ENCODE assay signal across 8 cellular contexts in genomic region chr6:53651764-53652401, GRCh38. TPM values are rescaled to one million over a fixed set of nuclear protein-coding genes. Genes with fewer than 3 reads are reported as not detected.
DNase-seq lines count a peak whose midpoint lies in the region; ATAC-seq lines count a peak whose summit lies in the region.

No MANE protein-coding gene starts in this region.

- CTCF ChIA-PET in activated CD4-positive, alpha-beta memory T cell treated with anti-CD3 and anti-CD28 coated beads, Interleukin-2, amount 10 ng/mL, durations not matched to agents 7 days and 5 days (lab: Charles Lee): interaction anchor here (0.8 to 5.6 kb wide), 20 partner anchors 10 to 168 kb away, joined by 3 to 97 read pairs (median 5); partner anchors contain the start of gene GCLC

- H3K27me3 Mint-ChIP-seq in activated CD4-positive, alpha-beta memory T cell treated with anti-CD3 and anti-CD28 coated beads, Interleukin-2, amount 10 ng/mL, durations not matched to agents 7 days and 5 days: peaks cover 5% of the 10 kb centered on the region
- no peaks in the 10 kb centered on the region for H3K27me3 Mint-ChIP-seq in memory B cell

- no peaks in the 10 kb centered on the region for H3K36me3 Mint-ChIP-seq in activated CD4-positive, alpha-beta memory T cell treated with anti-CD3 and anti-CD28 coated beads, Interleukin-2, amount 10 ng/mL, durations not matched to agents 7 days and 5 days (ENCODE audit: low read depth)
- H3K36me3 Mint-ChIP-seq in memory B cell: no peaks in the 10 kb centered on the region

- H3K4me1 Mint-ChIP-seq in activated CD4-positive, alpha-beta memory T cell treated with anti-CD3 and anti-CD28 coated beads, Interleukin-2, amount 10 ng/mL, durations not matched to agents 7 days and 5 days: peaks cover 33% of the 10 kb centered on the region
- H3K4me1 Mint-ChIP-seq in memory B cell: peaks cover 29% of the 10 kb centered on the region

- H3K27ac Mint-ChIP-seq in activated CD4-positive, alpha-beta memory T cell treated with anti-CD3 and anti-CD28 coated beads, Interleukin-2, amount 10 ng/mL, durations not matched to agents 7 days and 5 days: peak overlapping the region; percentile 77
- peak overlapping the region; percentile 93 for H3K27ac Mint-ChIP-seq in memory B cell

- peak; percentile 72 for DNase-seq in AG20443 (ENCODE audit: low spot score)
- DNase-seq in NCI-H524 treated with DMSO at 0.1 percent for 48 hours (lab: John Stamatoyannopoulos, UW): peak; percentile 8
- peak; percentile 83 for DNase-seq in activated CD4-positive, alpha-beta memory T cell treated with anti-CD3 and anti-CD28 coated beads, Interleukin-2, amount 10 ng/mL, durations not matched to agents 7 days and 5 days
- DNase-seq in effector CD8-positive, alpha-beta T cell (lab: John Stamatoyannopoulos, UW): peak; percentile 57
- DNase-seq in memory B cell (ENCODE audit: low spot score in 2 of 2): peak; percentile 71 to 74
- DNase-seq in stimulated activated CD4-positive, alpha-beta T cell treated with anti-CD3 and anti-CD28 coated beads, TNF-alpha, amount 100 ng/mL, for 48 hours (ENCODE audit: low read depth in 3 of 3): peak; percentile 53 to 72 (median 62)

- no peaks in the 10 kb centered on the region for H3K9me3 Mint-ChIP-seq in activated CD4-positive, alpha-beta memory T cell treated with anti-CD3 and anti-CD28 coated beads, Interleukin-2, amount 10 ng/mL, durations not matched to agents 7 days and 5 days
- no peaks in the 10 kb centered on the region for H3K9me3 Mint-ChIP-seq in memory B cell

- peak overlapping the region; percentile 90 for H3K4me3 Mint-ChIP-seq in activated CD4-positive, alpha-beta memory T cell treated with anti-CD3 and anti-CD28 coated beads, Interleukin-2, amount 10 ng/mL, durations not matched to agents 7 days and 5 days
- peak overlapping the region; percentile 96 for H3K4me3 Mint-ChIP-seq in memory B cell

- POLR2A ChIA-PET in activated CD4-positive, alpha-beta memory T cell treated with anti-CD3 and anti-CD28 coated beads, Interleukin-2, amount 10 ng/mL, durations not matched to agents 7 days and 5 days (lab: Charles Lee): interaction anchor here (0.6 to 2.3 kb wide), 7 partner anchors 76 to 586 kb away, joined by 3 to 15 read pairs (median 4); partner anchors contain the start of genes FBXO9 and GCLC

- peak; percentile 82 for ATAC-seq in GM19023 (IDR thresholded peaks at IDR 0.05; ENCODE audit: unreplicated experiment)
- ATAC-seq in HG03280 (IDR thresholded peaks at IDR 0.05; ENCODE audit: unreplicated experiment): peak; percentile 82
- ATAC-seq in memory B cell (ENCODE audit: low read depth): peak; percentile 79

RNA-seq across cellular contexts. Expression of gene KLHL31, which starts 13.7 kb away (rescaled TPM):
- under 1 TPM; 0.08 to 0.18 TPM for total RNA-seq in activated CD4-positive, alpha-beta memory T cell treated with anti-CD3 and anti-CD28 coated beads, Interleukin-2, amount 10 ng/mL, durations not matched to agents 7 days and 5 days

Comparison
In these comparisons a context has a peak if more than half of its experiments do, and no peak if none do; other contexts are left out.
1. Peak in every context shown above with its lines: DNase-seq and ATAC-seq.
2. DNase-seq: peak in every context shown above with its lines; median percentile 83 in activated CD4-positive, alpha-beta memory T cell treated with anti-CD3 and anti-CD28 coated beads, Interleukin-2, amount 10 ng/mL, durations not matched to agents 7 days and 5 days; 72 in memory B cell; 72 in AG20443; 62 in stimulated activated CD4-positive, alpha-beta T cell treated with anti-CD3 and anti-CD28 coated beads, TNF-alpha, amount 100 ng/mL, for 48 hours; 57 in effector CD8-positive, alpha-beta T cell; 8 in NCI-H524 treated with DMSO at 0.1 percent for 48 hours.